ENCODE assay signal across 2 cellular contexts in genomic region chr1:183812686-183813569, GRCh38.
TF ChIP-seq lines count a peak whose summit lies in the region.

No MANE protein-coding gene starts in this region.

TF ChIP-seq in HEK293, 187 proteins besides CTCF, POLR2A, EP300 and RAD21:
- TF ChIP-seq ZNF169 (tag by site-specific recombination; IDR thresholded peaks at IDR 0.05) (no peak), ZNF560 (tag by site-specific recombination; IDR thresholded peaks at IDR 0.05; ENCODE audit: borderline replicate concordance) (no peak), ZNF324 (tag by site-specific recombination; IDR thresholded peaks at IDR 0.05) (no peak), ZNF302 (tag by site-specific recombination; IDR thresholded peaks at IDR 0.05; ENCODE audit: low read depth) (no peak), ZNF248 (tag by site-specific recombination; IDR thresholded peaks at IDR 0.05) (no peak), ZSCAN30 (tag by site-specific recombination; IDR thresholded peaks at IDR 0.05) (no peak), EGR2 (tag by site-specific recombination; IDR thresholded peaks at IDR 0.05; ENCODE audit: low read depth) (peak; percentile 74), ZNF426 (tag by site-specific recombination; IDR thresholded peaks at IDR 0.05) (no peak), ZNF133 (tag by site-specific recombination; IDR thresholded peaks at IDR 0.05) (no peak), KLF1 (tag by site-specific recombination; IDR thresholded peaks at IDR 0.05) (0 out of 2 replicates have a peak, but pooled peaks have one; percentile 28), ZNF138 (tag by site-specific recombination; IDR thresholded peaks at IDR 0.05; ENCODE audit: borderline replicate concordance) (no peak), ZNF513 (tag by site-specific recombination; IDR thresholded peaks at IDR 0.05) (no peak), INSM2 (tag by site-specific recombination; IDR thresholded peaks at IDR 0.05) (no peak), ZNF837 (tag by site-specific recombination; IDR thresholded peaks at IDR 0.05) (no peak), ZNF391 (tag by site-specific recombination; IDR thresholded peaks at IDR 0.05; ENCODE audit: borderline replicate concordance, low read depth) (no peak), OVOL3 (tag by site-specific recombination; IDR thresholded peaks at IDR 0.05) (no peak), GLIS1 (tag by site-specific recombination; IDR thresholded peaks at IDR 0.05) (peak; percentile 40; the same call in 1 of the 2 replicates), PRDM1 (tag by site-specific recombination; IDR thresholded peaks at IDR 0.05) (peak; percentile 77), YY1 (tag by site-specific recombination; IDR thresholded peaks at IDR 0.05) (no peak), ZIC2 (tag by site-specific recombination; IDR thresholded peaks at IDR 0.05) (peak; percentile 80), ZNF580 (tag by site-specific recombination; IDR thresholded peaks at IDR 0.05) (no peak), ZFHX2 (tag by site-specific recombination; conservative IDR thresholded peaks at IDR 0.05) (peak; percentile 79), HIC1 (tag by site-specific recombination; IDR thresholded peaks at IDR 0.05) (no peak), ZBTB48 (tag by site-specific recombination; IDR thresholded peaks at IDR 0.05) (0 out of 2 replicates have a peak, but pooled peaks have one; percentile 49), ZNF214 (tag by site-specific recombination; IDR thresholded peaks at IDR 0.05; ENCODE audit: borderline replicate concordance) (no peak), WT1 (tag by site-specific recombination; IDR thresholded peaks at IDR 0.05) (no peak), SETDB1 (IDR thresholded peaks at IDR 0.05; ENCODE audit: insufficient read length, low read length) (no peak), REPIN1 (tag by site-specific recombination; IDR thresholded peaks at IDR 0.05; ENCODE audit: low read depth) (no peak), ZNF354C (tag by site-specific recombination; IDR thresholded peaks at IDR 0.05; ENCODE audit: borderline replicate concordance, low read depth) (no peak), SP7 (tag by site-specific recombination; IDR thresholded peaks at IDR 0.05) (0 out of 2 replicates have a peak, but pooled peaks have one; percentile 18), HOXA7 (CRISPR knock-in tag; IDR thresholded peaks at IDR 0.05; ENCODE audit: borderline replicate concordance) (no peak)

TF ChIP-seq in GM12878, 131 proteins besides CTCF, POLR2A, EP300 and RAD21:
- TF ChIP-seq PKNOX1 (IDR thresholded peaks at IDR 0.05): peak; percentile 90
- no peak for TF ChIP-seq CHD4 (IDR thresholded peaks at IDR 0.05)
- TF ChIP-seq NKRF (conservative IDR thresholded peaks at IDR 0.05): no peak
- TF ChIP-seq PBX3 (IDR thresholded peaks at IDR 0.05; ENCODE audit: insufficient replicate concordance, low read depth, low read length): peak; percentile 60
- TF ChIP-seq BHLHE40 (IDR thresholded peaks at IDR 0.05; ENCODE audit: borderline replicate concordance in 1 of 2, low read depth in 2 of 2, low read length in 1 of 2): no peak
TF ChIP-seq in GM12878: peak in this region for 2.
